1 cellular context compared by ENCODE assay signal in genomic region chr9:73089304-73089985, GRCh38.
TF ChIP-seq lines count a peak whose summit lies in the region.

No MANE protein-coding gene starts in this region.

TF ChIP-seq in endothelial cell of umbilical vein, 7 proteins besides CTCF, POLR2A, EP300 and RAD21 (continued from another document):
- TF ChIP-seq FOS (IDR thresholded peaks at IDR 0.05; ENCODE audit: borderline replicate concordance, insufficient read depth, low read length), result no peak
- no peak for TF ChIP-seq MAX (IDR thresholded peaks at IDR 0.05; ENCODE audit: insufficient read depth, insufficient read length)
- no peak for TF ChIP-seq JUN (IDR thresholded peaks at IDR 0.05; ENCODE audit: borderline replicate concordance, insufficient read depth, insufficient read length, low read depth)
